Comparison of ENCODE assay signal across 1 cellular context in genomic region chr17:1684307-1685189, GRCh38.
TF ChIP-seq lines count a peak whose summit lies in the region.

PRPF8 (minus strand) TSS chr17:1684867; CDS start chr17:1684571, 296 bp downstream.

TF ChIP-seq in HepG2, 621 proteins besides CTCF, POLR2A, EP300 and RAD21 (continued from another document and continues in another):
- TF ChIP-seq ZNF512 (CRISPR knock-in tag; IDR thresholded peaks at IDR 0.05) (no peak), CENPBD1 (CRISPR knock-in tag; IDR thresholded peaks at IDR 0.05; ENCODE audit: borderline replicate concordance, low read depth) (no peak), THYN1 (CRISPR knock-in tag; IDR thresholded peaks at IDR 0.05; ENCODE audit: borderline replicate concordance, low read depth) (0 out of 2 replicates have a peak, but pooled peaks have one; percentile 2), ZBTB2 (CRISPR knock-in tag; IDR thresholded peaks at IDR 0.05; ENCODE audit: low read depth) (no peak), ARNT (IDR thresholded peaks at IDR 0.05) (no peak), KMT2B (CRISPR knock-in tag; IDR thresholded peaks at IDR 0.05) (peak; percentile 76; the same call in 1 of the 2 replicates), ZBTB46 (CRISPR knock-in tag; IDR thresholded peaks at IDR 0.05; ENCODE audit: borderline replicate concordance) (no peak), SNAPC2 (CRISPR knock-in tag; IDR thresholded peaks at IDR 0.05) (no peak), BRF2 (CRISPR knock-in tag; IDR thresholded peaks at IDR 0.05) (no peak), ZSCAN29 (CRISPR knock-in tag; conservative IDR thresholded peaks at IDR 0.05) (no peak; the same call in 1 of the 2 replicates), NFIC (IDR thresholded peaks at IDR 0.05; ENCODE audit: low read length) (no peak), ZNF746 (CRISPR knock-in tag; IDR thresholded peaks at IDR 0.05) (peak; percentile 25; the same call in 1 of the 2 replicates), E2F2 (CRISPR knock-in tag; IDR thresholded peaks at IDR 0.05; ENCODE audit: borderline replicate concordance) (no peak), ZNF33B (CRISPR knock-in tag; IDR thresholded peaks at IDR 0.05) (no peak), MTERF4 (CRISPR knock-in tag; IDR thresholded peaks at IDR 0.05) (no peak; the same call in 1 of the 2 replicates), ZKSCAN8 (CRISPR knock-in tag; IDR thresholded peaks at IDR 0.05; ENCODE audit: borderline replicate concordance) (peak; percentile 43; the same call in 1 of the 2 replicates), ZNF552 (CRISPR knock-in tag; IDR thresholded peaks at IDR 0.05; ENCODE audit: borderline replicate concordance) (no peak), BCLAF1 (IDR thresholded peaks at IDR 0.05) (no peak), MTA1 (CRISPR knock-in tag; IDR thresholded peaks at IDR 0.05; ENCODE audit: borderline replicate concordance) (peak; percentile 74; the same call in 1 of the 2 replicates), IRF1 (CRISPR knock-in tag; IDR thresholded peaks at IDR 0.05; ENCODE audit: low read depth) (no peak), ZNF547 (CRISPR knock-in tag; IDR thresholded peaks at IDR 0.05) (peak; percentile 35; the same call in 1 of the 2 replicates), IRF2 (CRISPR knock-in tag; IDR thresholded peaks at IDR 0.05) (peak; percentile 77; the same call in 1 of the 2 replicates), RORA (CRISPR knock-in tag; IDR thresholded peaks at IDR 0.05) (no peak), THRA (CRISPR knock-in tag; IDR thresholded peaks at IDR 0.05; ENCODE audit: borderline replicate concordance) (peak; percentile 57), ZNF256 (CRISPR knock-in tag; conservative IDR thresholded peaks at IDR 0.05) (no peak; the same call in 1 of the 2 replicates), AHR (CRISPR knock-in tag; IDR thresholded peaks at IDR 0.05) (peak; percentile 69; the same call in 1 of the 2 replicates), GATA4 (IDR thresholded peaks at IDR 0.05; ENCODE audit: borderline replicate concordance, low read depth) (0 out of 2 replicates have a peak, but pooled peaks have one; percentile 59), STAT5B (CRISPR knock-in tag; IDR thresholded peaks at IDR 0.05) (no peak), ZNF24 (IDR thresholded peaks at IDR 0.05) (peak; percentile 93; the same call in 1 of the 2 replicates), ZNF18 (CRISPR knock-in tag; IDR thresholded peaks at IDR 0.05; ENCODE audit: insufficient replicate concordance) (no peak), ZBTB8A (CRISPR knock-in tag; IDR thresholded peaks at IDR 0.05; ENCODE audit: borderline replicate concordance, low read depth) (no peak), CBX2 (IDR thresholded peaks at IDR 0.05; ENCODE audit: low read depth, low read length) (no peak), CBX2 (CRISPR knock-in tag; IDR thresholded peaks at IDR 0.05; ENCODE audit: low read depth) (no peak), ZNF143 (CRISPR knock-in tag; IDR thresholded peaks at IDR 0.05) (no peak), ATF2 (CRISPR knock-in tag; IDR thresholded peaks at IDR 0.05) (peak; percentile 46; the same call in 1 of the 2 replicates), KAT7 (CRISPR knock-in tag; IDR thresholded peaks at IDR 0.05; ENCODE audit: borderline replicate concordance) (peak; percentile 79; the same call in 1 of the 2 replicates), ZNF674 (CRISPR knock-in tag; IDR thresholded peaks at IDR 0.05; ENCODE audit: low read depth) (no peak), TBL1XR1 (IDR thresholded peaks at IDR 0.05; ENCODE audit: borderline replicate concordance, low read length, partially characterized antibody) (no peak), BRCA1 (CRISPR knock-in tag; IDR thresholded peaks at IDR 0.05) (no peak), ZNF513 (CRISPR knock-in tag; conservative IDR thresholded peaks at IDR 0.05) (no peak), ZNF317 (CRISPR knock-in tag; IDR thresholded peaks at IDR 0.05) (no peak), ZNF530 (CRISPR knock-in tag; IDR thresholded peaks at IDR 0.05; ENCODE audit: low read depth) (no peak), ZBTB3 (CRISPR knock-in tag; IDR thresholded peaks at IDR 0.05; ENCODE audit: borderline replicate concordance, low read depth) (no peak)
